ENCODE assay signal across 13 cellular contexts in genomic region chr15:41577863-41578735, GRCh38. TPM values are rescaled to one million over a fixed set of nuclear protein-coding genes. Genes with fewer than 3 reads are reported as not detected.
A peak's percentile ranks its signal among the peaks of the same experiment; 100 is the strongest.
DNase-seq lines count a peak whose midpoint lies in the region; ATAC-seq, FAIRE-seq and TF ChIP-seq lines count a peak whose summit lies in the region.
"Had no signal": no experiment of that assay in that cellular context is flagged by ENCODE, and none has a peak within 500 bp of the region (broad histone marks: within the 10 kb centered on the region; RNA-seq: fewer than 3 reads in every experiment).

No MANE protein-coding gene starts in this region.

- TF ChIP-seq POLR2A in body of pancreas (IDR thresholded peaks at IDR 0.05): no peak
- TF ChIP-seq POLR2A in HepG2 (IDR thresholded peaks at IDR 0.05; ENCODE audit: insufficient read depth in 1 of 2, low read depth in 2 of 2, low read length in 2 of 2): no peak

- intact Hi-C loops in body of pancreas (cut with DNase I): no loop called here
- intact Hi-C loops in HepG2 (cut with micrococcal nuclease; ENCODE audit: unreplicated experiment): no loop called here

- H3K36me3 ChIP-seq in body of pancreas (replicated peaks in 1 of 2; ENCODE audit: insufficient read depth in 1 of 2, low read depth in 2 of 2): no peaks in the 10 kb centered on the region
- peaks cover 11 to 22% of the 10 kb centered on the region in 2 experiments; a peak in 3 of 5 replicates for H3K36me3 ChIP-seq in HepG2 (replicated peaks in 1 of 2; ENCODE audit: control insufficient read depth in 1 of 2, insufficient read depth in 2 of 2, low read length in 2 of 2)
- peaks cover 5 to 43% (median 38%) of the 10 kb centered on the region in 5 donors for H3K36me3 ChIP-seq in subcutaneous abdominal adipose tissue (ENCODE audit: control insufficient read depth in 5 of 5, insufficient read depth in 5 of 5, low read length in 5 of 5)

- BruUV-seq in HepG2 (replicated peaks; lab: Mats Ljungman, UMichigan): no TSS peak

- 94 to 100% methylated on average over 4 to 12 of the region's 12 CpGs for WGBS in body of pancreas, 2 donors
- 94% methylated on average over 4 of the region's 12 CpGs for WGBS in HepG2 (ENCODE audit: low lambda C conversion rate)

- no peaks in the 10 kb centered on the region for H3K36me3 Mint-ChIP-seq in activated naive CD4-positive, alpha-beta T cell treated with anti-CD3 and anti-CD28 coated beads, Interleukin-2, amount 10 ng/mL, durations not matched to agents 7 days and 5 days
- H3K36me3 Mint-ChIP-seq: activated naive CD8-positive, alpha-beta T cell treated with anti-CD3 and anti-CD28 coated beads for 36 hours had no signal

- no peak overlapping the region for H3K9ac ChIP-seq in HepG2 (ENCODE audit: insufficient read depth, low read depth, low read length)
- no peak overlapping the region for H3K9ac ChIP-seq in subcutaneous abdominal adipose tissue (ENCODE audit: low read length in 5 of 5)

- no peak overlapping the region for H3K4me2 ChIP-seq in HepG2 (ENCODE audit: low read depth, low read length)

- H3K4me3 Mint-ChIP-seq in activated naive CD4-positive, alpha-beta T cell treated with anti-CD3 and anti-CD28 coated beads, Interleukin-2, amount 10 ng/mL, durations not matched to agents 7 days and 5 days: no peak overlapping the region
- H3K4me3 Mint-ChIP-seq: activated naive CD8-positive, alpha-beta T cell treated with anti-CD3 and anti-CD28 coated beads for 36 hours had no signal

- H4K20me1 ChIP-seq in HepG2 (ENCODE audit: insufficient read depth, low read length): no peaks in the 10 kb centered on the region

- DNase-seq in NCI-H146 (lab: John Stamatoyannopoulos, UW) (peak; percentile 29), NCI-H146 treated with DMSO at 0.1 percent for 48 hours (lab: John Stamatoyannopoulos, UW; ENCODE audit: unreplicated experiment) (no peak), body of pancreas (peak in 3 of 4 donors; percentile 27 to 50 (median 40)), HepG2 (ENCODE audit: low spot score) (no peak), MV-4-11 (lab: John Stamatoyannopoulos, UW) (no peak)
- no peak for DNase-seq in activated naive CD4-positive, alpha-beta T cell treated with anti-CD3 and anti-CD28 coated beads, Interleukin-2, amount 10 ng/mL, durations not matched to agents 7 days and 5 days
- DNase-seq: activated naive CD8-positive, alpha-beta T cell treated with anti-CD3 and anti-CD28 coated beads for 36 hours; KBM-7 had no signal

- H3K27ac ChIP-seq in body of pancreas: peak overlapping the region in 1 of 4 donors; percentile 7
- H3K27ac ChIP-seq in HepG2 (ENCODE audit: extremely low read length, insufficient read depth, low read length): no peak overlapping the region
- H3K27ac ChIP-seq in subcutaneous abdominal adipose tissue (ENCODE audit: low read depth, low read length): peak overlapping the region; percentile 23
- H3K27ac ChIP-seq: suprapubic skin had no signal

- no peaks in the 10 kb centered on the region for H3K9me3 Mint-ChIP-seq in activated naive CD4-positive, alpha-beta T cell treated with anti-CD3 and anti-CD28 coated beads, Interleukin-2, amount 10 ng/mL, durations not matched to agents 7 days and 5 days
- H3K9me3 Mint-ChIP-seq: activated naive CD8-positive, alpha-beta T cell treated with anti-CD3 and anti-CD28 coated beads for 36 hours had no signal

- H3K27me3 ChIP-seq in body of pancreas (no peaks in the 10 kb centered on the region), HepG2 (ENCODE audit: control insufficient read depth in 1 of 2, insufficient read depth in 2 of 2, low read length in 2 of 2) (no peaks in the 10 kb centered on the region; a peak in 1 of 5 replicates), subcutaneous abdominal adipose tissue (ENCODE audit: control insufficient read depth in 5 of 5, insufficient read depth in 4 of 5, low read length in 5 of 5) (no peaks in the 10 kb centered on the region)
- H3K27me3 ChIP-seq: suprapubic skin had no signal

- POLR2A ChIA-PET in HepG2 (lab: Yijun Ruan, JAX): interaction anchor here (0.8 to 1.8 kb wide), 5 partner anchors 9 to 85 kb away, joined by 3 to 20 read pairs (median 5); no protein-coding TSS in a partner anchor

- H3K4me1 ChIP-seq in body of pancreas (peaks cover 14% of the 10 kb centered on the region), HepG2 (ENCODE audit: insufficient read depth, low read length) (peaks cover 8% of the 10 kb centered on the region; the same call in 1 of the 2 replicates), subcutaneous abdominal adipose tissue (ENCODE audit: control insufficient read depth in 5 of 5, insufficient read depth in 5 of 5, low read length in 5 of 5) (peaks cover 0 to 22% (median 8%) of the 10 kb centered on the region in 5 donors)
- H3K4me1 ChIP-seq: suprapubic skin had no signal

- no peaks in the 10 kb centered on the region for H3K9me3 ChIP-seq in body of pancreas
- H3K9me3 ChIP-seq in HepG2 (ENCODE audit: low read length): no peaks in the 10 kb centered on the region
- H3K9me3 ChIP-seq in subcutaneous abdominal adipose tissue (ENCODE audit: control insufficient read depth in 5 of 5, low read length in 5 of 5): no peaks in the 10 kb centered on the region
- H3K9me3 ChIP-seq: suprapubic skin had no signal

- H3K4me1 Mint-ChIP-seq in activated naive CD4-positive, alpha-beta T cell treated with anti-CD3 and anti-CD28 coated beads, Interleukin-2, amount 10 ng/mL, durations not matched to agents 7 days and 5 days: no peaks in the 10 kb centered on the region
- H3K4me1 Mint-ChIP-seq: activated naive CD8-positive, alpha-beta T cell treated with anti-CD3 and anti-CD28 coated beads for 36 hours had no signal

- TF ChIP-seq CTCF in body of pancreas (IDR thresholded peaks at IDR 0.05) (no peak), HepG2 (CRISPR knock-in tag; IDR thresholded peaks at IDR 0.05) (no peak)

- H3K4me3 ChIP-seq in body of pancreas (no peak overlapping the region), HepG2 (replicated peaks in 1 of 3; ENCODE audit: insufficient read depth in 1 of 3, low read depth in 2 of 3, low read length in 3 of 3) (no peak overlapping the region), subcutaneous abdominal adipose tissue (ENCODE audit: low read depth in 1 of 5, low read length in 5 of 5) (no peak overlapping the region)
- H3K4me3 ChIP-seq: GM12878, suprapubic skin had no signal

- TF ChIP-seq RAD21 in HepG2 (CRISPR knock-in tag; IDR thresholded peaks at IDR 0.05): no peak

- CTCF ChIA-PET in HepG2 (lab: Yijun Ruan, JAX; ENCODE audit: low intra/inter-chr PET ratio, low total read pairs): no interaction called here
- CTCF ChIA-PET in activated naive CD4-positive, alpha-beta T cell treated with anti-CD3 and anti-CD28 coated beads, Interleukin-2, amount 10 ng/mL, durations not matched to agents 7 days and 5 days (lab: Charles Lee): no interaction called here

- H2AFZ ChIP-seq in HepG2 (ENCODE audit: low read length): no peak overlapping the region

- ATAC-seq in body of pancreas (no peak), HepG2 (peak; percentile 23), GM21390 (IDR thresholded peaks at IDR 0.05; ENCODE audit: unreplicated experiment) (no peak)
- ATAC-seq: GM12878 had no signal

- no peak for FAIRE-seq in HepG2 (lab: Jason Lieb, UNC)
- FAIRE-seq: A204.1, GM12878 had no signal

- H3K79me2 ChIP-seq in HepG2 (ENCODE audit: insufficient read depth, low read length): no peaks in the 10 kb centered on the region

- H3K27me3 Mint-ChIP-seq in activated naive CD4-positive, alpha-beta T cell treated with anti-CD3 and anti-CD28 coated beads, Interleukin-2, amount 10 ng/mL, durations not matched to agents 7 days and 5 days: peaks cover 30% of the 10 kb centered on the region

- H3K27ac Mint-ChIP-seq in activated naive CD4-positive, alpha-beta T cell treated with anti-CD3 and anti-CD28 coated beads, Interleukin-2, amount 10 ng/mL, durations not matched to agents 7 days and 5 days: no peak overlapping the region
- H3K27ac Mint-ChIP-seq: activated naive CD8-positive, alpha-beta T cell treated with anti-CD3 and anti-CD28 coated beads for 36 hours had no signal

- TF ChIP-seq EP300 in HepG2 (IDR thresholded peaks at IDR 0.05; ENCODE audit: low read depth in 2 of 2, low read length in 2 of 2) (no peak), HepG2 (CRISPR knock-in tag; IDR thresholded peaks at IDR 0.05; ENCODE audit: borderline replicate concordance) (no peak)

- in situ Hi-C loops in HepG2 (cut with HindIII; ENCODE audit: extremely low pct_ligation_motif_present, low pct_unique_long_range_greater_than_20kb): no loop called here

RNA-seq across cellular contexts. Expression of gene TYRO3, which starts 19.1 kb away (rescaled TPM):
- total RNA-seq in body of pancreas: 10 to 100 TPM; 10.9 to 12.5 TPM
- 12.4 and 24.0 TPM in 2 replicates for total RNA-seq in HepG2 (2016; rRNA removed; fragmentation: Illumina TruSeq; extraction: Trizol)
- total RNA-seq in HepG2 (2016; cell fraction: cytosol; rRNA removed; fragmentation: Illumina TruSeq; extraction: Trizol; ENCODE audit: low read depth): 8.5 and 10.2 TPM in 2 replicates
- 12.7 and 22.1 TPM in 2 replicates for total RNA-seq in HepG2 (2016; cell fraction: insoluble cytoplasmic fraction; rRNA removed; fragmentation: Illumina TruSeq; extraction: Trizol)
- 13.7 and 17.0 TPM in 2 replicates for total RNA-seq in HepG2 (2016; cell fraction: membrane; rRNA removed; fragmentation: Illumina TruSeq; extraction: Trizol)
- 16.6 and 22.9 TPM in 2 replicates for total RNA-seq in HepG2 (2016; cell fraction: nucleus; rRNA removed; fragmentation: Illumina TruSeq; extraction: Trizol)
- polyA plus RNA-seq in HepG2 (2011; rRNA removed): 43.6 and 48.0 TPM in 2 replicates
- 34.1 and 42.7 TPM in 2 replicates for polyA plus RNA-seq in HepG2 (2011; cell fraction: cytosol; rRNA removed)
- polyA plus RNA-seq in HepG2 (2011; cell fraction: nucleus; rRNA removed): 45.0 and 51.9 TPM in 2 replicates
- polyA plus RNA-seq in HepG2 (2012): 24.1 and 31.2 TPM in 2 replicates
- polyA plus RNA-seq in HepG2 (2016; cell fraction: cytosol; fragmentation: Illumina TruSeq; extraction: Trizol; ENCODE audit: low read depth): 3.8 and 5.0 TPM in 2 replicates
- 9.1 and 11.5 TPM in 2 replicates for polyA plus RNA-seq in HepG2 (2016; cell fraction: insoluble cytoplasmic fraction; fragmentation: Illumina TruSeq; extraction: Trizol; ENCODE audit: low read depth)
- polyA plus RNA-seq in HepG2 (2016; cell fraction: membrane; fragmentation: Illumina TruSeq; extraction: Trizol; ENCODE audit: low read depth): 8.9 and 12.0 TPM in 2 replicates
- 23.9 and 24.2 TPM in 2 replicates for polyA plus RNA-seq in HepG2 (2016; cell fraction: nucleus; fragmentation: Illumina TruSeq; extraction: Trizol; ENCODE audit: insufficient read depth, low read depth)
- 189 and 236 TPM in 2 replicates for polyA minus RNA-seq in HepG2 (2011; rRNA and poly(A)+ RNA removed; ENCODE audit: low replicate concordance)
- 48.4 and 49.0 TPM in 2 replicates for polyA minus RNA-seq in HepG2 (2011; cell fraction: cytosol; rRNA and poly(A)+ RNA removed)
- polyA minus RNA-seq in HepG2 (2011; cell fraction: nucleus; rRNA and poly(A)+ RNA removed): 33.2 and 34.2 TPM in 2 replicates

RNA-seq across cellular contexts. Expression of gene RPAP1, which starts 34.0 kb away (rescaled TPM):
- total RNA-seq in body of pancreas (10 to 100 TPM; 23.1 to 43.5 TPM), HepG2 (2016; rRNA removed; fragmentation: Illumina TruSeq; extraction: Trizol) (20.6 and 28.1 TPM in 2 replicates)
- total RNA-seq in HepG2 (2016; cell fraction: cytosol; rRNA removed; fragmentation: Illumina TruSeq; extraction: Trizol; ENCODE audit: low read depth): 2.9 and 4.8 TPM in 2 replicates
- 19.4 and 24.9 TPM in 2 replicates for total RNA-seq in HepG2 (2016; cell fraction: insoluble cytoplasmic fraction; rRNA removed; fragmentation: Illumina TruSeq; extraction: Trizol)
- total RNA-seq in HepG2 (2016; cell fraction: membrane; rRNA removed; fragmentation: Illumina TruSeq; extraction: Trizol): 7.5 and 9.5 TPM in 2 replicates
- 20.1 and 24.6 TPM in 2 replicates for total RNA-seq in HepG2 (2016; cell fraction: nucleus; rRNA removed; fragmentation: Illumina TruSeq; extraction: Trizol)
- 15.1 and 16.2 TPM in 2 replicates for polyA plus RNA-seq in HepG2 (2011; rRNA removed)
- polyA plus RNA-seq in HepG2 (2011; cell fraction: cytosol; rRNA removed): 7.0 and 9.8 TPM in 2 replicates
- polyA plus RNA-seq in HepG2 (2011; cell fraction: nucleus; rRNA removed): 56.6 and 66.8 TPM in 2 replicates
- 26.5 TPM in 2 replicates for polyA plus RNA-seq in HepG2 (2012)
- polyA plus RNA-seq in HepG2 (2016; cell fraction: cytosol; fragmentation: Illumina TruSeq; extraction: Trizol; ENCODE audit: low read depth): 2.1 and 2.5 TPM in 2 replicates
- 15.7 and 22.2 TPM in 2 replicates for polyA plus RNA-seq in HepG2 (2016; cell fraction: insoluble cytoplasmic fraction; fragmentation: Illumina TruSeq; extraction: Trizol; ENCODE audit: low read depth)
- 3.5 and 5.6 TPM in 2 replicates for polyA plus RNA-seq in HepG2 (2016; cell fraction: membrane; fragmentation: Illumina TruSeq; extraction: Trizol; ENCODE audit: low read depth)
- 36.5 and 38.9 TPM in 2 replicates for polyA plus RNA-seq in HepG2 (2016; cell fraction: nucleus; fragmentation: Illumina TruSeq; extraction: Trizol; ENCODE audit: insufficient read depth, low read depth)
- polyA minus RNA-seq in HepG2 (2011; rRNA and poly(A)+ RNA removed; ENCODE audit: low replicate concordance): 24.4 and 46.4 TPM in 2 replicates
- 13.8 and 16.5 TPM in 2 replicates for polyA minus RNA-seq in HepG2 (2011; cell fraction: cytosol; rRNA and poly(A)+ RNA removed)
- 27.7 and 30.0 TPM in 2 replicates for polyA minus RNA-seq in HepG2 (2011; cell fraction: nucleus; rRNA and poly(A)+ RNA removed)

Comparison
In these comparisons a context has a peak if more than half of its experiments do, and no peak if none do; other contexts are left out.
1. DNase-seq: peak in NCI-H146 (single experiment) and body of pancreas (3 of 4); none in NCI-H146 treated with DMSO at 0.1 percent for 48 hours (single experiment), HepG2 (single experiment), activated naive CD4-positive, alpha-beta T cell treated with anti-CD3 and anti-CD28 coated beads, Interleukin-2, amount 10 ng/mL, durations not matched to agents 7 days and 5 days (single experiment) and MV-4-11 (single experiment).